8 cellular contexts compared by ENCODE assay signal in the genomic region with DNA sequence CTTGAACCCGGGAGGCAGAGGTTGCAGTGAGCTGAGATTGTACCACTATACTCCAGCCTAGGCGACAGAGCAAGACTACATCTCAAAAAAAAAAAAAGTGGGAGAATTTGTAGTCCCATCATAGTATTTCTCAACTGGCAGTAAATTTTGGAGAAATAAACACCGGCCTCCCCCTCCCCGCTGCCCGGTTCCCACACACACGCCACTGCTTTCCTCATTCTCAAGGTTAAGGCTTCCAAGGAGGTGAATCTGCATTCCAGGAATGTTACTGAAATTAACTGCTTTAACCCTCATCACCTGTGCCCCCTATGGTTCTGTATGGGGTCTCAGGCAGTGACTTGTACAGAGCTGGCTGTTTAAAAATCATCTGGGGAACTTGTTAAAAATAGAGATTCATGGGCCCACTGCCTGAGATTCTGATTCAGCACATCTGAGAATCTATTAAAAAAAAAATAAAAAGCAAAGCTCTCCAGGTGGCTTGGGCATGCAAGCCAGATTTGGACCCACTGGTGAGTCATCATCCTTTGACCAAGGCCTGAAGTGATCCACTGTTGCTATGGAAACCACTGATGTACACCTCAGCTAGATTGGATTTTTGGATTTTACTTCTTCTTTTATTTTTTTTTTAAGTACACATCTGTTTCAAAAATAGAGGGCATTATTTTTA. TPM values are rescaled to one million over a fixed set of nuclear protein-coding genes. Genes with fewer than 3 reads are reported as not detected.
DNase-seq lines count a peak whose midpoint lies in the region; ATAC-seq and TF ChIP-seq lines count a peak whose summit lies in the region.

No MANE protein-coding gene starts in this region.

- H3K9me3 ChIP-seq in effector memory CD4-positive, alpha-beta T cell (ENCODE audit: control insufficient read depth, low read length): no peaks in the 10 kb centered on the region

- intact Hi-C loops in CD14-positive monocyte (cut with micrococcal nuclease): no loop called here

- ATAC-seq in HG03066 (IDR thresholded peaks at IDR 0.05; ENCODE audit: low read depth, unreplicated experiment) (peak; percentile 65), GM19324 (IDR thresholded peaks at IDR 0.05; ENCODE audit: low FRiP score, unreplicated experiment) (no peak)

- H3K27ac ChIP-seq in effector memory CD4-positive, alpha-beta T cell (ENCODE audit: insufficient read depth, low read length, poor library complexity, severe bottlenecking): no peak overlapping the region

- in situ Hi-C loops in GM13977 (cut with MboI; ENCODE audit: low pct_unique_long_range_greater_than_20kb, low sequenced_read_pairs, unreplicated experiment): no loop called here

- no peaks in the 10 kb centered on the region for H3K36me3 Mint-ChIP-seq in CD14-positive monocyte

- H3K9me3 Mint-ChIP-seq in CD14-positive monocyte: peaks cover 0 to under 1% (median 0%) of the 10 kb centered on the region in 7 donors

- no peak overlapping the region for H3K4me3 ChIP-seq in effector memory CD4-positive, alpha-beta T cell (ENCODE audit: insufficient read depth, low read depth, low read length, poor library complexity, severe bottlenecking)

- H3K36me3 ChIP-seq in effector memory CD4-positive, alpha-beta T cell (ENCODE audit: control insufficient read depth, insufficient read depth, low read length): no peaks in the 10 kb centered on the region

- no peak for TF ChIP-seq CTCF in GM13977 (IDR thresholded peaks at IDR 0.05; ENCODE audit: extremely low read depth, insufficient read depth, missing control alignments)
- no peak for TF ChIP-seq CTCF in CD14-positive monocyte (IDR thresholded peaks at IDR 0.05)

- H3K4me1 Mint-ChIP-seq in CD14-positive monocyte: peaks cover 4% of the 10 kb centered on the region

- DNase-seq in GM13977 (ENCODE audit: low spot score) (peak; percentile 49), RKO (ENCODE audit: low spot score) (peak; percentile 63), inferior parietal cortex (ENCODE audit: extremely low spot score) (peak; percentile 44), CD14-positive monocyte (ENCODE audit: low spot score) (no peak), amniotic stem cell (lab: John Stamatoyannopoulos, UW) (no peak)
- no peak for DNase-seq in effector memory CD4-positive, alpha-beta T cell

- peaks cover 0 to 4% (median 2%) of the 10 kb centered on the region in 3 donors for H3K27me3 Mint-ChIP-seq in CD14-positive monocyte (ENCODE audit: low read depth in 3 of 3)

- H3K4me3 Mint-ChIP-seq in CD14-positive monocyte: no peak overlapping the region

- no peaks in the 10 kb centered on the region for H3K4me1 ChIP-seq in effector memory CD4-positive, alpha-beta T cell (ENCODE audit: control insufficient read depth, insufficient read depth, low read length, poor library complexity, severe bottlenecking)

- no peak overlapping the region for H3K27ac Mint-ChIP-seq in CD14-positive monocyte

- H3K27me3 ChIP-seq in effector memory CD4-positive, alpha-beta T cell (replicated peaks; ENCODE audit: control insufficient read depth, insufficient read depth, low read length, poor library complexity, severe bottlenecking): no peaks in the 10 kb centered on the region

RNA-seq across cellular contexts. Expression of a gene that starts 50.1 kb away (rescaled TPM):
- 10 to 100 TPM; 26.9 to 35.0 TPM for polyA plus RNA-seq in CD14-positive monocyte

RNA-seq across cellular contexts. Expression of a gene that starts 54.0 kb away (rescaled TPM):
- 10 to 100 TPM; 41.2 to 54.0 TPM for polyA plus RNA-seq in CD14-positive monocyte

Comparison
In these comparisons a context has a peak if more than half of its experiments do, and no peak if none do; other contexts are left out.
1. DNase-seq: peak in GM13977 (single experiment), RKO (single experiment) and inferior parietal cortex (single experiment); none in CD14-positive monocyte (single experiment), amniotic stem cell (single experiment) and effector memory CD4-positive, alpha-beta T cell (0 of 3).